8 cellular contexts compared by ENCODE assay signal in genomic region chr21:38768385-38769071, GRCh38. TPM values are rescaled to one million over a fixed set of nuclear protein-coding genes. Genes with fewer than 3 reads are reported as not detected.
DNase-seq lines count a peak whose midpoint lies in the region; ATAC-seq and TF ChIP-seq lines count a peak whose summit lies in the region.

No MANE protein-coding gene starts in this region.

- H2AFZ ChIP-seq in fibroblast of lung (ENCODE audit: low read length), result peak overlapping the region; percentile 40

- H3K27me3 ChIP-seq in fibroblast of lung (ENCODE audit: control insufficient read depth, insufficient read depth, low read length), result no peaks in the 10 kb centered on the region

- no peaks in the 10 kb centered on the region for H3K9me3 ChIP-seq in fibroblast of lung (ENCODE audit: control insufficient read depth, insufficient read depth, low read depth, low read length)

- in situ Hi-C loops in GM13976 (cut with MboI; ENCODE audit: low sequenced_read_pairs, unreplicated experiment), result no loop called here

- peaks cover 22% of the 10 kb centered on the region for H3K4me1 ChIP-seq in fibroblast of lung (ENCODE audit: control insufficient read depth, extremely low read depth, insufficient read depth, low read length)

- no peaks in the 10 kb centered on the region for H3K36me3 ChIP-seq in fibroblast of lung (ENCODE audit: control insufficient read depth, insufficient read depth, low read length)

- H3K4me3 ChIP-seq in fibroblast of lung (replicated peaks in 1 of 4; ENCODE audit: control extremely low read depth in 1 of 4, insufficient read depth in 1 of 4, low read depth in 3 of 4, low read length in 4 of 4), result peak overlapping the region in 1 of 4 experiments; percentile 13

- no peak for TF ChIP-seq CTCF in GM13976 (IDR thresholded peaks at IDR 0.05; ENCODE audit: borderline replicate concordance, control extremely low read depth, extremely low read depth, insufficient read depth, missing control alignments)
- TF ChIP-seq CTCF in fibroblast of lung (conservative IDR thresholded peaks at IDR 0.05 in 1 of 2, IDR thresholded peaks at IDR 0.05 in 1 of 2; ENCODE audit: low read depth in 1 of 2, low read length in 2 of 2), result no peak

- peak overlapping the region; percentile 51 for H3K9ac ChIP-seq in fibroblast of lung (ENCODE audit: insufficient read depth, low read length)

- H3K27ac ChIP-seq in fibroblast of lung (ENCODE audit: insufficient read depth, low read length), result peak overlapping the region; percentile 97

- no peaks in the 10 kb centered on the region for H3K79me2 ChIP-seq in fibroblast of lung (ENCODE audit: control insufficient read depth, insufficient read depth, low read length)

- peak overlapping the region; percentile 44 for H3K4me2 ChIP-seq in fibroblast of lung (ENCODE audit: extremely low read depth, insufficient read depth, low read length)

- ATAC-seq in HG02981 (IDR thresholded peaks at IDR 0.05; ENCODE audit: unreplicated experiment), result no peak

- intact Hi-C loops in head of caudate nucleus (cut with DNase I), result no loop called here

- no peaks in the 10 kb centered on the region for H4K20me1 ChIP-seq in fibroblast of lung (ENCODE audit: control insufficient read depth, extremely low read depth, insufficient read depth, low read length)

- DNase-seq in GM13976 (ENCODE audit: low spot score), result peak; percentile 33
- DNase-seq in activated CD4-positive, alpha-beta T cell treated with anti-CD3 and anti-CD28 coated beads, Interleukin-2, amount 50 U/mL, for 48 hours, result peak; percentile 74 to 80
- peak; percentile 96 to 99 for DNase-seq in fibroblast of lung (ENCODE audit: low read depth in 2 of 2)
- DNase-seq in stimulated activated CD8-positive, alpha-beta memory T cell treated with anti-CD3 and anti-CD28 coated beads, Interleukin-2, amount 100 ng/mL, for 48 hours (ENCODE audit: low read depth in 2 of 2), result peak; percentile 42 to 63
- no peak for DNase-seq in putamen (ENCODE audit: low spot score)
- DNase-seq in head of caudate nucleus, result no peak
- no peak for DNase-seq in COLO668 (lab: John Stamatoyannopoulos, UW; ENCODE audit: unreplicated experiment)

RNA-seq across cellular contexts. Expression of gene ETS2, which starts 37.2 kb away (rescaled TPM):
- total RNA-seq in fibroblast of lung, result 70.4 and 77.3 TPM in 2 replicates
- polyA plus RNA-seq in fibroblast of lung, result 28.0 and 60.5 TPM in 2 replicates
- polyA plus RNA-seq in fibroblast of lung (2012), result 21.6 and 41.3 TPM in 2 replicates
- polyA minus RNA-seq in fibroblast of lung (ENCODE audit: low replicate concordance), result 30.0 and 65.8 TPM in 2 replicates

Comparison
In these comparisons a context has a peak if more than half of its experiments do, and no peak if none do; other contexts are left out.
1. DNase-seq: peak in GM13976 (single experiment), activated CD4-positive, alpha-beta T cell treated with anti-CD3 and anti-CD28 coated beads, Interleukin-2, amount 50 U/mL, for 48 hours (2 of 2), fibroblast of lung (2 of 2) and stimulated activated CD8-positive, alpha-beta memory T cell treated with anti-CD3 and anti-CD28 coated beads, Interleukin-2, amount 100 ng/mL, for 48 hours (2 of 2); none in putamen (single experiment), head of caudate nucleus (0 of 42) and COLO668 (single experiment).